In the genomic region with DNA sequence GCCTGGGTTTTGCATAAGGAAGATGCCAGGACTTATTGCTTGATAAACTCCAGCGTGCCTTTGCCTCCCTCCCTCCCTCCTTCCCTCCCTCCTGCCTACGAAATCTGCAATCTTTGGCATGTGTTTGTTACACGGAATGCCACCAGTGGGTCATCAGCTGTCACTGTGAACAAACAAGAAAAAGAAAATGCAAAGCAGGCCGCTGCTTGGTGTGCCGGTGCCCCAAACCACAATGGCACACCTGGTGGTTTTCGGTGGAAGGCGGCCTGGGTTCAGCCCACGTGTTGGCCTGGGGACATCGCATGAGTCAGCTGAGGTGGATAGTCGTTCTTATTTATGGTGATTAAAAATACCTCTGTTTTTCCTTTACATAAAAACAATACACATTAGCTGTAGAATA, we compare ENCODE assay signal across 12 cellular contexts. TPM values are rescaled to one million over a fixed set of nuclear protein-coding genes. Genes with fewer than 3 reads are reported as not detected.
DNase-seq lines count a peak whose midpoint lies in the region; ATAC-seq, FAIRE-seq and TF ChIP-seq lines count a peak whose summit lies in the region.
"Had no signal": no experiment of that assay in that cellular context is flagged by ENCODE, and none has a peak within 500 bp of the region (broad histone marks: within the 10 kb centered on the region; RNA-seq: fewer than 3 reads in every experiment).

No MANE protein-coding gene starts in this region.

- no peak overlapping the region for H2BK120ac ChIP-seq in trophoblast cell (ENCODE audit: insufficient read depth, low read length, poor library complexity)

- H3K9me3 ChIP-seq in thyroid gland (no peaks in the 10 kb centered on the region), trophoblast cell (ENCODE audit: insufficient read depth, low read depth, low read length) (no peaks in the 10 kb centered on the region), HepG2 (ENCODE audit: low read length) (no peaks in the 10 kb centered on the region)

- H4K91ac ChIP-seq in trophoblast cell (ENCODE audit: low read depth, low read length): no peak overlapping the region

- H3K4me3 Mint-ChIP-seq in naive B cell: no peak overlapping the region
- H3K4me3 Mint-ChIP-seq: T-helper 2 cell treated with Interferon-gamma antibody and Interleukin-4, amounts not matched to agents 5 μg/mL and 100 μg/mL, for 36 hours had no signal

- TF ChIP-seq CTCF in thyroid gland (IDR thresholded peaks at IDR 0.05): no peak
- TF ChIP-seq CTCF in HepG2 (CRISPR knock-in tag; IDR thresholded peaks at IDR 0.05): no peak

- BruUV-seq in HepG2 (replicated peaks; lab: Mats Ljungman, UMichigan): no TSS peak

- no peak overlapping the region for H2BK12ac ChIP-seq in trophoblast cell (ENCODE audit: low read length)

- FAIRE-seq in HepG2 (lab: Jason Lieb, UNC): no peak

- no peak overlapping the region for H4K12ac ChIP-seq in trophoblast cell (ENCODE audit: low read depth, low read length)

- no peaks in the 10 kb centered on the region for H3K36me3 Mint-ChIP-seq in naive B cell

- H3K9ac ChIP-seq in trophoblast cell (ENCODE audit: low read length) (no peak overlapping the region), HepG2 (ENCODE audit: insufficient read depth, low read depth, low read length) (no peak overlapping the region)

- CTCF ChIA-PET in HepG2 (lab: Yijun Ruan, JAX; ENCODE audit: low intra/inter-chr PET ratio, low total read pairs): interaction anchor here (8.2 kb wide), 1 partner anchor 187 kb away, joined by 151 read pairs; no protein-coding TSS in a partner anchor

- H3K79me1 ChIP-seq in trophoblast cell (ENCODE audit: low read length): no peaks in the 10 kb centered on the region

- H3K27ac ChIP-seq in thyroid gland (no peak overlapping the region), trophoblast cell (ENCODE audit: low read depth, low read length) (no peak overlapping the region), HepG2 (ENCODE audit: extremely low read length, insufficient read depth, low read length) (no peak overlapping the region)

- H3K4ac ChIP-seq in trophoblast cell (ENCODE audit: low read depth, low read length): no peak overlapping the region

- ATAC-seq in GM18867 (IDR thresholded peaks at IDR 0.05; ENCODE audit: unreplicated experiment) (peak; percentile 83), HG02678 (IDR thresholded peaks at IDR 0.05; ENCODE audit: unreplicated experiment) (peak; percentile 82), naive B cell (ENCODE audit: low read depth in 2 of 2) (peak; percentile 41 to 64), HepG2 (no peak)

- H3K4me1 ChIP-seq in thyroid gland (peaks cover 0 to 20% of the 10 kb centered on the region in 2 donors), trophoblast cell (ENCODE audit: control insufficient read depth in 1 of 2, insufficient read depth in 2 of 2, low read length in 2 of 2) (no peaks in the 10 kb centered on the region), HepG2 (ENCODE audit: insufficient read depth, low read length) (peaks cover 26% of the 10 kb centered on the region)

- no peaks in the 10 kb centered on the region for H4K20me1 ChIP-seq in HepG2 (ENCODE audit: insufficient read depth, low read length)

- WGBS in thyroid gland, 2 donors: 83 to 91% methylated on average over 10 of the region's 10 CpGs
- WGBS in trophoblast cell (ENCODE audit: extremely low coverage, insufficient coverage, insufficient read length): no CpG with 5 or more reads among the region's 10 CpGs
- WGBS in HepG2 (ENCODE audit: low lambda C conversion rate): 32% methylated on average over 10 of the region's 10 CpGs

- in situ Hi-C loops in HepG2 (cut with HindIII; ENCODE audit: extremely low pct_ligation_motif_present, low pct_unique_long_range_greater_than_20kb): loop anchor here (5.0 kb wide), 1 partner anchor 189 kb away; no protein-coding TSS in a partner anchor

- peaks cover 5 to 13% (median 9%) of the 10 kb centered on the region in 3 donors for H3K27me3 Mint-ChIP-seq in naive B cell

- no peak overlapping the region for H2AK5ac ChIP-seq in trophoblast cell (ENCODE audit: low read length)

- H3K4me2 ChIP-seq in trophoblast cell (ENCODE audit: low read length): no peak overlapping the region
- H3K4me2 ChIP-seq in HepG2 (ENCODE audit: low read depth, low read length): no peak overlapping the region

- no peaks in the 10 kb centered on the region for H3K9me3 Mint-ChIP-seq in naive B cell
- H3K9me3 Mint-ChIP-seq: T-helper 2 cell treated with Interferon-gamma antibody and Interleukin-4, amounts not matched to agents 5 μg/mL and 100 μg/mL, for 36 hours had no signal

- TF ChIP-seq EP300 in HepG2 (IDR thresholded peaks at IDR 0.05; ENCODE audit: low read depth in 2 of 2, low read length in 2 of 2): no peak
- TF ChIP-seq EP300 in HepG2 (CRISPR knock-in tag; IDR thresholded peaks at IDR 0.05; ENCODE audit: borderline replicate concordance): no peak

- no peak overlapping the region for H3K23ac ChIP-seq in trophoblast cell (ENCODE audit: low read length)

- H3K4me3 ChIP-seq in thyroid gland (replicated peaks in 1 of 3): no peak overlapping the region
- H3K4me3 ChIP-seq in trophoblast cell (ENCODE audit: low read depth, low read length): no peak overlapping the region
- no peak overlapping the region for H3K4me3 ChIP-seq in HepG2 (replicated peaks in 1 of 3; ENCODE audit: insufficient read depth in 1 of 3, low read depth in 2 of 3, low read length in 3 of 3)

- H2AFZ ChIP-seq in trophoblast cell (ENCODE audit: insufficient read depth, low read length, poor library complexity): no peak overlapping the region
- no peak overlapping the region for H2AFZ ChIP-seq in HepG2 (ENCODE audit: low read length)

- H2BK5ac ChIP-seq in trophoblast cell (ENCODE audit: low read depth, low read length, poor library complexity): no peak overlapping the region

- H3K18ac ChIP-seq in trophoblast cell (ENCODE audit: low read length): no peak overlapping the region

- H4K8ac ChIP-seq in trophoblast cell (ENCODE audit: low read depth, low read length): no peak overlapping the region

- H3K27me3 ChIP-seq in thyroid gland (no peaks in the 10 kb centered on the region), trophoblast cell (ENCODE audit: insufficient read depth, low read length) (no peaks in the 10 kb centered on the region), HepG2 (ENCODE audit: control insufficient read depth in 1 of 2, insufficient read depth in 2 of 2, low read length in 2 of 2) (peaks cover 0 to 1% of the 10 kb centered on the region in 2 experiments; a peak in 3 of 5 replicates)

- no peak overlapping the region for H3K27ac Mint-ChIP-seq in naive B cell
- H3K27ac Mint-ChIP-seq: T-helper 2 cell treated with Interferon-gamma antibody and Interleukin-4, amounts not matched to agents 5 μg/mL and 100 μg/mL, for 36 hours had no signal

- H3K79me2 ChIP-seq in trophoblast cell (ENCODE audit: control insufficient read depth, insufficient read depth, low read length, poor library complexity) (no peaks in the 10 kb centered on the region), HepG2 (ENCODE audit: insufficient read depth, low read length) (no peaks in the 10 kb centered on the region)

- peaks cover 5 to 11% (median 8%) of the 10 kb centered on the region in 3 donors for H3K4me1 Mint-ChIP-seq in naive B cell

- no peak overlapping the region for H3K14ac ChIP-seq in trophoblast cell (ENCODE audit: low read length)

- POLR2A ChIA-PET in HepG2 (lab: Yijun Ruan, JAX): no interaction called here

- TF ChIP-seq RAD21 in HepG2 (CRISPR knock-in tag; IDR thresholded peaks at IDR 0.05): no peak

- intact Hi-C loops in thyroid gland (cut with DNase I) (loop anchor here (10.0 kb wide), 1 partner anchor 431 kb away; no protein-coding TSS in a partner anchor), HepG2 (cut with micrococcal nuclease; ENCODE audit: unreplicated experiment) (loop anchor here (10.0 kb wide), 1 partner anchor 91 kb away; no protein-coding TSS in a partner anchor)

- H3K36me3 ChIP-seq in thyroid gland: no peaks in the 10 kb centered on the region
- H3K36me3 ChIP-seq in trophoblast cell (ENCODE audit: control insufficient read depth in 1 of 2, insufficient read depth in 2 of 2, low read length in 2 of 2): no peaks in the 10 kb centered on the region
- no peaks in the 10 kb centered on the region for H3K36me3 ChIP-seq in HepG2 (replicated peaks in 1 of 2; ENCODE audit: control insufficient read depth in 1 of 2, insufficient read depth in 2 of 2, low read length in 2 of 2)

- TF ChIP-seq POLR2A in thyroid gland (IDR thresholded peaks at IDR 0.05): no peak
- TF ChIP-seq POLR2A in HepG2 (IDR thresholded peaks at IDR 0.05; ENCODE audit: insufficient read depth in 1 of 2, low read depth in 2 of 2, low read length in 2 of 2): no peak

- DNase-seq in RPMI8226 (peak; percentile 96), naive B cell (no peak), thyroid gland (no peak), trophoblast cell (no peak), HepG2 (ENCODE audit: low spot score) (no peak), NCI-H226 (no peak)
- DNase-seq: left cardiac atrium, NCI-H1092 treated with DMSO at 0.1 percent for 48 hours had no signal

TF ChIP-seq in HepG2, 621 proteins besides CTCF, POLR2A, EP300 and RAD21 (continues in another document):
- no peak for TF ChIP-seq CHD4 (IDR thresholded peaks at IDR 0.05; ENCODE audit: borderline replicate concordance, low read length)

RNA-seq across cellular contexts. Expression of gene IFNLR1, which starts 16.3 kb away (rescaled TPM):
- polyA plus RNA-seq in naive B cell (ENCODE audit: low read depth in 6 of 6): 10 to 100 TPM in 5 of 6 donors, 1 to 10 TPM in 1; 7.4 to 17.2 (median 12.7) TPM
- 1 to 10 TPM; 4.7 to 9.3 (median 6.1) TPM for total RNA-seq in thyroid gland
- 3.1 and 3.5 TPM in 2 replicates for polyA plus RNA-seq in trophoblast cell (2013)
- total RNA-seq in HepG2 (2016; rRNA removed; fragmentation: Illumina TruSeq; extraction: Trizol): 5.7 and 8.5 TPM in 2 replicates
- 3.8 and 4.0 TPM in 2 replicates for total RNA-seq in HepG2 (2016; cell fraction: cytosol; rRNA removed; fragmentation: Illumina TruSeq; extraction: Trizol; ENCODE audit: low read depth)
- total RNA-seq in HepG2 (2016; cell fraction: insoluble cytoplasmic fraction; rRNA removed; fragmentation: Illumina TruSeq; extraction: Trizol): 5.2 and 8.9 TPM in 2 replicates
- 5.8 and 6.1 TPM in 2 replicates for total RNA-seq in HepG2 (2016; cell fraction: membrane; rRNA removed; fragmentation: Illumina TruSeq; extraction: Trizol)
- total RNA-seq in HepG2 (2016; cell fraction: nucleus; rRNA removed; fragmentation: Illumina TruSeq; extraction: Trizol): 7.8 TPM in 2 replicates
- polyA plus RNA-seq in HepG2 (2011; rRNA removed): 3.8 and 6.5 TPM in 2 replicates
- 3.4 and 4.6 TPM in 2 replicates for polyA plus RNA-seq in HepG2 (2011; cell fraction: cytosol; rRNA removed)
- polyA plus RNA-seq in HepG2 (2011; cell fraction: nucleus; rRNA removed): 4.6 and 5.3 TPM in 2 replicates
- 3.2 and 3.9 TPM in 2 replicates for polyA plus RNA-seq in HepG2 (2012)
- 3.7 and 4.5 TPM in 2 replicates for polyA plus RNA-seq in HepG2 (2016; cell fraction: cytosol; fragmentation: Illumina TruSeq; extraction: Trizol; ENCODE audit: low read depth)
- 2.8 and 3.6 TPM in 2 replicates for polyA plus RNA-seq in HepG2 (2016; cell fraction: insoluble cytoplasmic fraction; fragmentation: Illumina TruSeq; extraction: Trizol; ENCODE audit: low read depth)
- 3.5 and 3.9 TPM in 2 replicates for polyA plus RNA-seq in HepG2 (2016; cell fraction: membrane; fragmentation: Illumina TruSeq; extraction: Trizol; ENCODE audit: low read depth)
- 11.8 and 14.2 TPM in 2 replicates for polyA plus RNA-seq in HepG2 (2016; cell fraction: nucleus; fragmentation: Illumina TruSeq; extraction: Trizol; ENCODE audit: insufficient read depth, low read depth)
- polyA minus RNA-seq in HepG2 (2011; rRNA and poly(A)+ RNA removed; ENCODE audit: low replicate concordance): 2.1 and 8.3 TPM in 2 replicates
- polyA minus RNA-seq in HepG2 (2011; cell fraction: cytosol; rRNA and poly(A)+ RNA removed): 4.3 TPM in 2 replicates
- 2.4 and 3.1 TPM in 2 replicates for polyA minus RNA-seq in HepG2 (2011; cell fraction: nucleus; rRNA and poly(A)+ RNA removed)
- total RNA-seq: skeletal muscle tissue had no signal
